1 cellular context compared by ENCODE assay signal in the genomic region with DNA sequence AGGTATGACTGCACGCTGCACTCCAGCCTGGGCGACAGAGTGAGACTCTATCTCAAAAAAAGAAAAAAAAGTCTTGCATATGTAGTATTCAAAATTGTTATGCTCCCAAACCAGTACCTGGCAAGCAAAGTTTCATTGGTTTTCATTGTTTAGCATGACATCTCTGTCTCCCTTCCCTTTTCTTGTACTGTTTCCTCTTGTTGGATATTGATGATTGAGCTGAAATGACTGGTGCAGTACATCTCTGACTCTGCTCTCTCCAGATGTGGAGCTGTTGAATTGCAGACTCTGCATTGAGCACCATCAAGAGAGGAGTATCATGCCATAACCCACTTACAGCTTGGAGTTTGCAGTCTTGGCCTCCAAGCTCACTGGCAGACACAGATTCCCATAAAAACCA.
TF ChIP-seq lines count a peak whose summit lies in the region.

No MANE protein-coding gene starts in this region.

TF ChIP-seq in HepG2, 621 proteins besides CTCF, POLR2A, EP300 and RAD21 (continued from another document):
- TF ChIP-seq, protein P1, sequence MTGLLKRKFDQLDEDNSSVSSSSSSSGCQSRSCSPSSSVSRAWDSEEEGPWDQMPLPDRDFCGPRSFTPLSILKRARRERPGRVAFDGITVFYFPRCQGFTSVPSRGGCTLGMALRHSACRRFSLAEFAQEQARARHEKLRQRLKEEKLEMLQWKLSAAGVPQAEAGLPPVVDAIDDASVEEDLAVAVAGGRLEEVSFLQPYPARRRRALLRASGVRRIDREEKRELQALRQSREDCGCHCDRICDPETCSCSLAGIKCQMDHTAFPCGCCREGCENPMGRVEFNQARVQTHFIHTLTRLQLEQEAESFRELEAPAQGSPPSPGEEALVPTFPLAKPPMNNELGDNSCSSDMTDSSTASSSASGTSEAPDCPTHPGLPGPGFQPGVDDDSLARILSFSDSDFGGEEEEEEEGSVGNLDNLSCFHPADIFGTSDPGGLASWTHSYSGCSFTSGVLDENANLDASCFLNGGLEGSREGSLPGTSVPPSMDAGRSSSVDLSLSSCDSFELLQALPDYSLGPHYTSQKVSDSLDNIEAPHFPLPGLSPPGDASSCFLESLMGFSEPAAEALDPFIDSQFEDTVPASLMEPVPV (CRISPR knock-in tag; IDR thresholded peaks at IDR 0.05) = no peak
- TF ChIP-seq, protein P2, sequence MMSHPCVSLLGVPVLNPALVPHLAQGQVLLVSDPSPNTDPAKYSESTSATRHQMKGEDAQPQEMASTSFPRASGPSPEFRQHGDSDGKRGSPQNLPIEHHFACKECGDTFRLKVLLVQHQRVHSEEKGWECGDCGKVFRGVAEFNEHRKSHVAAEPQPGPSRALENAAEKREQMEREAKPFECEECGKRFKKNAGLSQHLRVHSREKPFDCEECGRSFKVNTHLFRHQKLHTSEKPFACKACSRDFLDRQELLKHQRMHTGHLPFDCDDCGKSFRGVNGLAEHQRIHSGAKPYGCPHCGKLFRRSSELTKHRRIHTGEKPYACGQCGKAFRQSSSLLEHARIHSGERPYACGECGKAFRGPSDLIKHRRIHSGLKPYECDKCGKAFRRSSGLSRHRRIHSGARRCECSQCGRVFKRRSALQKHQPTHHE (CRISPR knock-in tag; IDR thresholded peaks at IDR 0.05; ENCODE audit: borderline replicate concordance) = no peak
- TF ChIP-seq TARDBP (CRISPR knock-in tag; IDR thresholded peaks at IDR 0.05) = no peak
- TF ChIP-seq, protein P3, sequence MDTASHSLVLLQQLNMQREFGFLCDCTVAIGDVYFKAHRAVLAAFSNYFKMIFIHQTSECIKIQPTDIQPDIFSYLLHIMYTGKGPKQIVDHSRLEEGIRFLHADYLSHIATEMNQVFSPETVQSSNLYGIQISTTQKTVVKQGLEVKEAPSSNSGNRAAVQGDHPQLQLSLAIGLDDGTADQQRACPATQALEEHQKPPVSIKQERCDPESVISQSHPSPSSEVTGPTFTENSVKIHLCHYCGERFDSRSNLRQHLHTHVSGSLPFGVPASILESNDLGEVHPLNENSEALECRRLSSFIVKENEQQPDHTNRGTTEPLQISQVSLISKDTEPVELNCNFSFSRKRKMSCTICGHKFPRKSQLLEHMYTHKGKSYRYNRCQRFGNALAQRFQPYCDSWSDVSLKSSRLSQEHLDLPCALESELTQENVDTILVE (CRISPR knock-in tag; IDR thresholded peaks at IDR 0.05) = no peak
- TF ChIP-seq MIER3 (CRISPR knock-in tag; IDR thresholded peaks at IDR 0.05; ENCODE audit: borderline replicate concordance) = no peak
- TF ChIP-seq MXD4 (CRISPR knock-in tag; IDR thresholded peaks at IDR 0.05) = no peak
- no peak for TF ChIP-seq ZFP36L1 (CRISPR knock-in tag; IDR thresholded peaks at IDR 0.05)
- TF ChIP-seq NFE2L1 (CRISPR knock-in tag; IDR thresholded peaks at IDR 0.05; ENCODE audit: borderline replicate concordance) = no peak
- TF ChIP-seq ZNF841 (CRISPR knock-in tag; IDR thresholded peaks at IDR 0.05; ENCODE audit: borderline replicate concordance) = no peak
- TF ChIP-seq GATAD2A (CRISPR knock-in tag; IDR thresholded peaks at IDR 0.05) = no peak
- no peak for TF ChIP-seq ZSCAN20 (CRISPR knock-in tag; IDR thresholded peaks at IDR 0.05; ENCODE audit: borderline replicate concordance)
- TF ChIP-seq ZNF230 (CRISPR knock-in tag; IDR thresholded peaks at IDR 0.05) = no peak
